ENCODE assay signal across 1 cellular context in genomic region chr6:6676910-6677441, GRCh38.
TF ChIP-seq lines count a peak whose summit lies in the region.

No MANE protein-coding gene starts in this region.

TF ChIP-seq in K562, 482 proteins besides CTCF, POLR2A, EP300 and RAD21 (continued from another document):
- TF ChIP-seq GABPA (tag; conservative IDR thresholded peaks at IDR 0.05; ENCODE audit: low read depth) (peak; percentile 40), MYC (IDR thresholded peaks at IDR 0.05; ENCODE audit: low read depth, low read length) (0 out of 2 replicates have a peak, but pooled peaks have one; percentile 36), MYC (CRISPR knock-in tag; IDR thresholded peaks at IDR 0.05; ENCODE audit: borderline replicate concordance, low read depth) (no peak), ZNF79 (CRISPR knock-in tag; IDR thresholded peaks at IDR 0.05; ENCODE audit: low read depth) (no peak), POLR2AphosphoS2 (IDR thresholded peaks at IDR 0.05; ENCODE audit: low read length) (no peak), HNRNPK (IDR thresholded peaks at IDR 0.05; ENCODE audit: low read depth, low read length, poor library complexity, severe bottlenecking) (no peak), TCF7L2 (IDR thresholded peaks at IDR 0.05; ENCODE audit: low read depth, low read length) (no peak), TEAD4 (IDR thresholded peaks at IDR 0.05; ENCODE audit: low read length) (0 out of 2 replicates have a peak, but pooled peaks have one; percentile 30), TEAD4 (CRISPR knock-in tag; IDR thresholded peaks at IDR 0.05; ENCODE audit: borderline replicate concordance) (no peak), THAP12 (CRISPR knock-in tag; IDR thresholded peaks at IDR 0.05) (no peak), SPI1 (IDR thresholded peaks at IDR 0.05; ENCODE audit: borderline replicate concordance, low read depth, low read length) (0 out of 2 replicates have a peak, but pooled peaks have one; percentile 29), KDM1A (IDR thresholded peaks at IDR 0.05) (no peak), CHD4 (IDR thresholded peaks at IDR 0.05; ENCODE audit: insufficient read depth, insufficient replicate concordance, low read depth, low read length, poor library complexity, severe bottlenecking) (no peak), HNRNPH1 (optimal IDR thresholded peaks at IDR 0.05; ENCODE audit: low read depth, low read length) (no peak), GATAD2A (IDR thresholded peaks at IDR 0.05) (0 out of 2 replicates have a peak, but pooled peaks have one; percentile 15), E2F6 (IDR thresholded peaks at IDR 0.05; ENCODE audit: borderline replicate concordance in 1 of 2, extremely low read depth in 1 of 2, insufficient read depth in 1 of 2, insufficient read length in 1 of 2, low read depth in 1 of 2, low read length in 1 of 2, poor library complexity in 1 of 2, severe bottlenecking in 1 of 2) (no peak), ATF7 (IDR thresholded peaks at IDR 0.05) (peak; percentile 46; the same call in 1 of the 2 replicates), SMARCA4 (IDR thresholded peaks at IDR 0.05) (peak; percentile 56; the same call in 1 of the 2 replicates), MTA1 (IDR thresholded peaks at IDR 0.05; ENCODE audit: borderline replicate concordance) (no peak), NFIC (IDR thresholded peaks at IDR 0.05) (no peak), NFRKB (IDR thresholded peaks at IDR 0.05; ENCODE audit: low read depth) (no peak), CBFB (CRISPR knock-in tag; IDR thresholded peaks at IDR 0.05) (no peak), MECOM (CRISPR knock-in tag; IDR thresholded peaks at IDR 0.05) (no peak), BRF1 (IDR thresholded peaks at IDR 0.05; ENCODE audit: borderline replicate concordance, extremely low read depth, insufficient read length) (no peak), ZNF165 (CRISPR knock-in tag; IDR thresholded peaks at IDR 0.05; ENCODE audit: borderline replicate concordance) (0 out of 2 replicates have a peak, but pooled peaks have one; percentile 50), RERE (CRISPR knock-in tag; IDR thresholded peaks at IDR 0.05; ENCODE audit: borderline replicate concordance) (no peak), GATA2 (CRISPR knock-in tag; IDR thresholded peaks at IDR 0.05) (no peak), BMI1 (IDR thresholded peaks at IDR 0.05; ENCODE audit: low read length) (no peak), HIVEP1 (CRISPR knock-in tag; IDR thresholded peaks at IDR 0.05) (no peak), ZNF696 (CRISPR knock-in tag; conservative IDR thresholded peaks at IDR 0.05) (no peak), TFE3 (CRISPR knock-in tag; IDR thresholded peaks at IDR 0.05) (no peak), ZSCAN32 (CRISPR knock-in tag; IDR thresholded peaks at IDR 0.05) (no peak), ZEB2 (IDR thresholded peaks at IDR 0.05) (0 out of 2 replicates have a peak, but pooled peaks have one; percentile 22), IRF2 (CRISPR knock-in tag; IDR thresholded peaks at IDR 0.05) (no peak), TBP (optimal IDR thresholded peaks at IDR 0.05; ENCODE audit: low read depth, low read length) (no peak), ZNF589 (CRISPR knock-in tag; IDR thresholded peaks at IDR 0.05; ENCODE audit: low read depth) (peak; percentile 78; the same call in 1 of the 2 replicates), SMARCE1 (IDR thresholded peaks at IDR 0.05) (peak; percentile 29; the same call in 1 of the 2 replicates), RAD51 (IDR thresholded peaks at IDR 0.05; ENCODE audit: borderline replicate concordance, low read depth) (no peak)
